12 cellular contexts compared by ENCODE assay signal in genomic region chr12:2845280-2845679, GRCh38. TPM values are rescaled to one million over a fixed set of nuclear protein-coding genes. Genes with fewer than 3 reads are reported as not detected.
A peak's percentile ranks its signal among the peaks of the same experiment; 100 is the strongest.
DNase-seq lines count a peak whose midpoint lies in the region; FAIRE-seq and TF ChIP-seq lines count a peak whose summit lies in the region.
"Had no signal": no experiment of that assay in that cellular context is flagged by ENCODE, and none has a peak within 500 bp of the region (broad histone marks: within the 10 kb centered on the region; RNA-seq: fewer than 3 reads in every experiment).

No MANE protein-coding gene starts in this region.

- peaks cover 3% of the 10 kb centered on the region for H3K36me3 Mint-ChIP-seq in astrocyte (ENCODE audit: low read depth, unreplicated experiment)

- H3K36me3 ChIP-seq in astrocyte (ENCODE audit: insufficient read depth, low read length): no peaks in the 10 kb centered on the region

- H3K27me3 Mint-ChIP-seq in astrocyte (ENCODE audit: low read depth, unreplicated experiment): no peaks in the 10 kb centered on the region
- H3K27me3 Mint-ChIP-seq: activated naive CD4-positive, alpha-beta T cell treated with anti-CD3 and anti-CD28 coated beads, Interleukin-2, amount 10 ng/mL, durations not matched to agents 7 days and 5 days had no signal

- H3K4me2 ChIP-seq in astrocyte (ENCODE audit: low read length): peak overlapping the region; percentile 60
- H3K4me2 ChIP-seq: BLaER1, PC-9 had no signal

- H2AFZ ChIP-seq in astrocyte (ENCODE audit: low read depth, low read length): peak overlapping the region; percentile 22
- H2AFZ ChIP-seq: PC-9 had no signal

- peaks cover 21% of the 10 kb centered on the region for H3K4me1 ChIP-seq in astrocyte (ENCODE audit: insufficient read depth, low read length)

- no peak for FAIRE-seq in astrocyte (lab: Jason Lieb, UNC)
- FAIRE-seq: endometrium had no signal

- H3K79me2 ChIP-seq in astrocyte (ENCODE audit: insufficient read depth, low read length): no peaks in the 10 kb centered on the region

- POLR2A ChIA-PET in HEK293T (lab: Yijun Ruan, JAX): interaction anchor here (1.1 to 2.1 kb wide), 6 partner anchors 9 to 50 kb away, joined by 3 to 9 read pairs (median 4); partner anchors contain the start of genes FKBP4, FOXM1, ITFG2 and RHNO1

- TF ChIP-seq CTCF in astrocyte (IDR thresholded peaks at IDR 0.05; ENCODE audit: insufficient read depth, low read depth, low read length): no peak

- H3K27me3 ChIP-seq in astrocyte (ENCODE audit: insufficient read depth, low read length) (no peaks in the 10 kb centered on the region), layer of hippocampus (ENCODE audit: control insufficient read depth, insufficient read depth, low read length) (no peaks in the 10 kb centered on the region)
- H3K27me3 ChIP-seq: BLaER1 had no signal

- H3K9me3 Mint-ChIP-seq in astrocyte (ENCODE audit: unreplicated experiment): no peaks in the 10 kb centered on the region
- H3K9me3 Mint-ChIP-seq: activated naive CD4-positive, alpha-beta T cell treated with anti-CD3 and anti-CD28 coated beads, Interleukin-2, amount 10 ng/mL, durations not matched to agents 7 days and 5 days; mesothelial cell of epicardium had no signal

- no peaks in the 10 kb centered on the region for H3K9me3 ChIP-seq in astrocyte (ENCODE audit: insufficient read depth, low read depth, low read length)
- H3K9me3 ChIP-seq: BLaER1 had no signal

- peaks cover 26% of the 10 kb centered on the region for H3K4me1 Mint-ChIP-seq in astrocyte (ENCODE audit: low read depth, unreplicated experiment)
- H3K4me1 Mint-ChIP-seq: activated naive CD4-positive, alpha-beta T cell treated with anti-CD3 and anti-CD28 coated beads, Interleukin-2, amount 10 ng/mL, durations not matched to agents 7 days and 5 days had no signal

- no peak overlapping the region for H3K4me3 ChIP-seq in astrocyte (ENCODE audit: insufficient read depth, low read depth, low read length)
- H3K4me3 ChIP-seq: BLaER1, PC-9 had no signal

- peak overlapping the region; percentile 37 for H3K9ac ChIP-seq in astrocyte (ENCODE audit: low read length)
- H3K9ac ChIP-seq: BLaER1 had no signal

- H4K20me1 ChIP-seq in astrocyte (ENCODE audit: insufficient read depth, low read length): no peaks in the 10 kb centered on the region
- H4K20me1 ChIP-seq: BLaER1 had no signal

- no peak overlapping the region for H3K27ac ChIP-seq in astrocyte (ENCODE audit: low read depth, low read length)
- peak overlapping the region; percentile 18 for H3K27ac ChIP-seq in layer of hippocampus (ENCODE audit: low read depth, low read length)
- H3K27ac ChIP-seq: BLaER1, PC-9 had no signal

- no peak overlapping the region for H3K27ac Mint-ChIP-seq in astrocyte (ENCODE audit: unreplicated experiment)
- H3K27ac Mint-ChIP-seq: activated naive CD4-positive, alpha-beta T cell treated with anti-CD3 and anti-CD28 coated beads, Interleukin-2, amount 10 ng/mL, durations not matched to agents 7 days and 5 days; mesothelial cell of epicardium had no signal

- H3K4me3 Mint-ChIP-seq in astrocyte (ENCODE audit: unreplicated experiment): no peak overlapping the region
- H3K4me3 Mint-ChIP-seq: activated naive CD4-positive, alpha-beta T cell treated with anti-CD3 and anti-CD28 coated beads, Interleukin-2, amount 10 ng/mL, durations not matched to agents 7 days and 5 days; mesothelial cell of epicardium had no signal

- DNase-seq in AG08395 (ENCODE audit: low spot score): peak; percentile 29
- peak; percentile 30 for DNase-seq in astrocyte (ENCODE audit: low read depth)
- DNase-seq in NCI-H2227 treated with DMSO at 0.1 percent for 48 hours (lab: John Stamatoyannopoulos, UW): no peak
- DNase-seq in HEK293T (ENCODE audit: extremely low spot score): no peak
- no peak for DNase-seq in stimulated activated CD4-positive, alpha-beta T cell treated with anti-CD3 and anti-CD28 coated beads, Interleukin-4, amount 100 ng/mL, for 4 hours
- DNase-seq: PC-9 had no signal

- CTCF ChIA-PET in HEK293T (lab: Yijun Ruan, JAX): interaction anchor here (0.8 to 1.9 kb wide), 7 partner anchors 9 to 228 kb away, joined by 3 to 17 read pairs (median 5); no protein-coding TSS in a partner anchor

TF ChIP-seq in HEK293T, 16 proteins besides CTCF, POLR2A, EP300 and RAD21:
- TF ChIP-seq NFRKB (IDR thresholded peaks at IDR 0.05) (no peak), FOXM1 (IDR thresholded peaks at IDR 0.05; ENCODE audit: borderline replicate concordance) (no peak), SP1 (IDR thresholded peaks at IDR 0.05) (no peak), HDGF (IDR thresholded peaks at IDR 0.05; ENCODE audit: borderline replicate concordance) (no peak), ELF4 (IDR thresholded peaks at IDR 0.05) (no peak), FOXK2 (IDR thresholded peaks at IDR 0.05) (no peak), FOXA1 (IDR thresholded peaks at IDR 0.05) (no peak), TARDBP (IDR thresholded peaks at IDR 0.05) (no peak), L3MBTL2 (conservative IDR thresholded peaks at IDR 0.05) (no peak)

RNA-seq across cellular contexts. Expression of gene NRIP2, which starts 10.4 kb away (rescaled TPM):
- total RNA-seq in astrocyte: not detected in 2 replicates
- total RNA-seq: mesothelial cell of epicardium, PC-9 had no signal

RNA-seq across cellular contexts. Expression of gene TEX52, which starts 11.6 kb away (rescaled TPM):
- total RNA-seq in astrocyte: not detected in 2 replicates
- total RNA-seq: mesothelial cell of epicardium, PC-9, urinary bladder had no signal

RNA-seq across cellular contexts. Expression of gene FOXM1, which starts 31.7 kb away (rescaled TPM):
- 3.9 and 7.1 TPM in 2 replicates for total RNA-seq in astrocyte

RNA-seq across cellular contexts. Expression of gene RHNO1, which starts 31.7 kb away (rescaled TPM):
- total RNA-seq in astrocyte: 15.0 and 15.6 TPM in 2 replicates

RNA-seq across cellular contexts. Expression of gene ITFG2, which starts 32.8 kb away (rescaled TPM):
- total RNA-seq in astrocyte: 20.1 and 20.2 TPM in 2 replicates

Comparison
In these comparisons a context has a peak if more than half of its experiments do, and no peak if none do; other contexts are left out.
1. DNase-seq: peak in AG08395 (single experiment) and astrocyte (single experiment); none in NCI-H2227 treated with DMSO at 0.1 percent for 48 hours (single experiment), HEK293T (single experiment) and stimulated activated CD4-positive, alpha-beta T cell treated with anti-CD3 and anti-CD28 coated beads, Interleukin-4, amount 100 ng/mL, for 4 hours (0 of 2).